11 cellular contexts compared by ENCODE assay signal in the genomic region with DNA sequence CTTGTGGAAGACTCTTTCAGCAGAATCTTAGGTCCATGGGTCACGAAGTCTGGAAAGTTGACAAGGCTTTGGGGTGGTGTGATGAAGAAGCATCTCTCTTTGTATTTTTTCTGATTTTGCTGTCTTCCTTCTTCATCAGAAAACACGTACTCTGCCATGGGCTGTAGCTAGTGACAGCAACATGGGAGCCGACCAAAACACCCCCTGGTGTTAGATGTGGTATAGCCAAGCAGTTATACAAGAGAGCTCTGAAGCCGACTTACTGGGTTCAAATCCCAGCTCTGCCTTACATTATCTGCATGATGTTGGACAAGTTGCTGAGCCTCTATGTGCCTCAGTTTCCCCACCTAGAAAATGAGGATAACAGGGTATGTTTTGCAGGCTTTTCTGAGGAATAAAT. TPM values are rescaled to one million over a fixed set of nuclear protein-coding genes. Genes with fewer than 3 reads are reported as not detected.
"Had no signal": no experiment of that assay in that cellular context is flagged by ENCODE, and none has a peak within 500 bp of the region (broad histone marks: within the 10 kb centered on the region; RNA-seq: fewer than 3 reads in every experiment).

No MANE protein-coding gene starts in this region.

- H3K4me1 ChIP-seq: SJCRH30 had no signal

- H3K27ac ChIP-seq: RWPE1, SJCRH30 had no signal

- H3K9me3 ChIP-seq: MG63, SJCRH30 had no signal

- H3K36me3 ChIP-seq: MG63, SJCRH30 had no signal

- H3K4me3 ChIP-seq: MG63, SJCRH30 had no signal

- H3K27me3 ChIP-seq: MG63, SJCRH30 had no signal

- FAIRE-seq: astrocyte had no signal

RNA-seq across cellular contexts. Expression of gene LYZL4, which starts 32.9 kb away (rescaled TPM):
- total RNA-seq: activated CD4-positive, alpha-beta memory T cell treated with anti-CD3 and anti-CD28 coated beads for 36 hours; activated CD4-positive, alpha-beta T cell treated with anti-CD3 and anti-CD28 coated beads, Interleukin-2, amount 10 ng/mL, durations not matched to agents 7 days and 5 days; activated naive CD4-positive, alpha-beta T cell treated with anti-CD3 and anti-CD28 coated beads for 36 hours; activated T-cell treated with anti-CD3 and anti-CD28 coated beads, Interleukin-2, amount 50 U/mL, for 4 hours; astrocyte; NCI-H460; Right ventricle myocardium superior; SJCRH30; T-helper 17 cell had no signal

RNA-seq across cellular contexts. Expression of gene VIPR1, which starts 59.2 kb away (rescaled TPM):
- total RNA-seq: NCI-H460, SJCRH30 had no signal
